Comparison of ENCODE assay signal across 14 cellular contexts in the genomic region with DNA sequence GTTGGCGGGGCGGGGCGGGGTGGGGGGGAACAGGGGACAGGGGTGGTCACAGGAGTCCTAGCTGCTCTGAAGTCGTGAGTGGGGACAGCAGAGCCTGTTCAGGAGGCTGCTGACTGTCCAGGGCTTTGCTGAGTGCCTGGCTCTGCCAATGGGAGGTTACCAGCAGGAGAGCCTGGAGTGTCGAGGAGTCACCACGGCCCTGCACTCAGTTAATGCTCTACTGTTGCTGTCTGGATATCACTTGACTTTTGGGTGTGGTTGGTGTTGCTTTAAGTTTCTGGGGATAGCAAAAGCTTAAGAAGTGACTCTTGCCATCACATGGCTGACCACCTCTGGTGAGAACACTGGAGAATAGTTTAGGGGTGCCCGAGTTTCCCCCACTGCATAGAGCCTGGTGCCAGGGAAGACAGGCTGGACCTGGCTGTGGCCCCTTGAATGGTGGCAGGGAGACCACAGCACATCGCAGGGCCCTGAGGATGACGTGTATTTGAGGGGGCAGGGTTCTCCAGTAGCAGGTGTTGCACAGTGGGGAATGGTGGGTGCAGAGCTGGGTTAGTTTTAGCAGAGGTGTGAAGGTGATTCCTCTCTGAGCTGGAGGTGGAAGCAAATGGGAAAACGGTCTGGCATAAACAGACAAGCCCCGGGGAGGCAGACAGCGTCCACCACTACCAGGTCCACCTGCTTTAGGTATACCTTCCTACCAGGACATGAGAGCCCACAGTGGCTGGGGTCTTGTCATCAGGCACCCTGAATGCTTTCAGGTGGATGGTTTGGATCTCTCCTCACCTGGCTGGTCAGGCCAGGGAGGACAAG. TPM values are rescaled to one million over a fixed set of nuclear protein-coding genes. Genes with fewer than 3 reads are reported as not detected.
DNase-seq lines count a peak whose midpoint lies in the region; ATAC-seq and TF ChIP-seq lines count a peak whose summit lies in the region.
"Had no signal": no experiment of that assay in that cellular context is flagged by ENCODE, and none has a peak within 500 bp of the region (broad histone marks: within the 10 kb centered on the region; RNA-seq: fewer than 3 reads in every experiment).

No MANE protein-coding gene starts in this region.

- H3K79me2 ChIP-seq in ACC112 (ENCODE audit: control insufficient read depth, insufficient read depth, low read length, unreplicated experiment), result no peaks in the 10 kb centered on the region

- no peak overlapping the region for H3K4me3 ChIP-seq in ACC112 (ENCODE audit: low read depth, low read length)
- no peak overlapping the region for H3K4me3 ChIP-seq in fibroblast of villous mesenchyme (ENCODE audit: low read depth, low read length)
- H3K4me3 ChIP-seq: right lobe of liver, SK-N-MC had no signal

- no peaks in the 10 kb centered on the region for H3K36me3 ChIP-seq in ACC112 (ENCODE audit: insufficient read depth, low read length)

- no peak overlapping the region for H2AFZ ChIP-seq in ACC112 (ENCODE audit: low read length, unreplicated experiment)

- peak; percentile 10; the same call in 2 of the 3 replicates for ATAC-seq in SK-N-SH treated with all-trans-retinoic acid at 6 μM for 48 hours
- no peak for ATAC-seq in omental fat pad (ENCODE audit: low FRiP score)
- ATAC-seq in GM21619 (IDR thresholded peaks at IDR 0.05; ENCODE audit: unreplicated experiment), result no peak
- no peak for ATAC-seq in GM18511 (IDR thresholded peaks at IDR 0.05; ENCODE audit: unreplicated experiment)
- ATAC-seq: right lobe of liver had no signal

- peaks cover 71% of the 10 kb centered on the region for H3K4me1 ChIP-seq in ACC112 (ENCODE audit: control insufficient read depth, insufficient read depth, low read length, unreplicated experiment)
- H3K4me1 ChIP-seq: right lobe of liver had no signal

- DNase-seq in EL, result peak; percentile 41
- DNase-seq in fibroblast of villous mesenchyme (ENCODE audit: low read depth), result peak; percentile 35
- DNase-seq in omental fat pad (ENCODE audit: low spot score), result no peak
- DNase-seq in NCI-H2227 (lab: John Stamatoyannopoulos, UW; ENCODE audit: unreplicated experiment), result no peak
- DNase-seq: CD4-positive, CD25-positive, alpha-beta regulatory T cell; effector CD8-positive, alpha-beta T cell; MM.1S; NCI-H446 had no signal

- no peak for TF ChIP-seq CTCF in fibroblast of villous mesenchyme (IDR thresholded peaks at IDR 0.05; ENCODE audit: insufficient read depth, low read depth, low read length)
- TF ChIP-seq CTCF in omental fat pad (IDR thresholded peaks at IDR 0.05), result no peak

- peak overlapping the region; percentile 85 for H3K27ac ChIP-seq in ACC112 (ENCODE audit: low read depth, low read length)
- H3K27ac ChIP-seq: right lobe of liver, SK-N-MC had no signal

- H3K27me3 ChIP-seq in ACC112 (ENCODE audit: insufficient read depth, low read length), result no peaks in the 10 kb centered on the region
- H3K27me3 ChIP-seq: right lobe of liver had no signal

TF ChIP-seq in SK-N-SH treated with all-trans-retinoic acid at 6 μM for 48 hours, 23 proteins besides CTCF, POLR2A, EP300 and RAD21:
- TF ChIP-seq ZFP3 (CRISPR knock-in tag; IDR thresholded peaks at IDR 0.05) (no peak), ZC3H10 (CRISPR knock-in tag; IDR thresholded peaks at IDR 0.05) (no peak), TSHZ2 (CRISPR knock-in tag; IDR thresholded peaks at IDR 0.05) (no peak), ARNTL (CRISPR knock-in tag; IDR thresholded peaks at IDR 0.05; ENCODE audit: borderline replicate concordance, low read depth) (no peak), TCF4 (CRISPR knock-in tag; IDR thresholded peaks at IDR 0.05; ENCODE audit: borderline replicate concordance) (no peak), RARB (CRISPR knock-in tag; IDR thresholded peaks at IDR 0.05) (no peak), BACH2 (CRISPR knock-in tag; IDR thresholded peaks at IDR 0.05; ENCODE audit: borderline replicate concordance) (no peak), TOX (CRISPR knock-in tag; IDR thresholded peaks at IDR 0.05; ENCODE audit: borderline replicate concordance) (no peak), PATZ1 (CRISPR knock-in tag; IDR thresholded peaks at IDR 0.05; ENCODE audit: borderline replicate concordance) (no peak)
- TF ChIP-seq, protein P1, sequence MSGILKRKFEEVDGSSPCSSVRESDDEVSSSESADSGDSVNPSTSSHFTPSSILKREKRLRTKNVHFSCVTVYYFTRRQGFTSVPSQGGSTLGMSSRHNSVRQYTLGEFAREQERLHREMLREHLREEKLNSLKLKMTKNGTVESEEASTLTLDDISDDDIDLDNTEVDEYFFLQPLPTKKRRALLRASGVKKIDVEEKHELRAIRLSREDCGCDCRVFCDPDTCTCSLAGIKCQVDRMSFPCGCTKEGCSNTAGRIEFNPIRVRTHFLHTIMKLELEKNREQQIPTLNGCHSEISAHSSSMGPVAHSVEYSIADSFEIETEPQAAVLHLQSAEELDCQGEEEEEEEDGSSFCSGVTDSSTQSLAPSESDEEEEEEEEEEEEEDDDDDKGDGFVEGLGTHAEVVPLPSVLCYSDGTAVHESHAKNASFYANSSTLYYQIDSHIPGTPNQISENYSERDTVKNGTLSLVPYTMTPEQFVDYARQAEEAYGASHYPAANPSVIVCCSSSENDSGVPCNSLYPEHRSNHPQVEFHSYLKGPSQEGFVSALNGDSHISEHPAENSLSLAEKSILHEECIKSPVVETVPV (CRISPR knock-in tag; IDR thresholded peaks at IDR 0.05), result no peak

RNA-seq across cellular contexts. Expression of gene CAMK2B, which starts 54.2 kb away (rescaled TPM):
- total RNA-seq in fibroblast of villous mesenchyme (under 0.01 TPM in 1 of 2 replicates, not detected in the other), omental fat pad (under 1 TPM in 1 of 4 donors, not detected in 3; 0.48 TPM)
- total RNA-seq: CD4-positive, CD25-positive, alpha-beta regulatory T cell had no signal

Comparison
In these comparisons a context has a peak if more than half of its experiments do, and no peak if none do; other contexts are left out.
1. DNase-seq: peak in EL (single experiment) and fibroblast of villous mesenchyme (single experiment); none in omental fat pad (single experiment) and NCI-H2227 (single experiment).